In the genomic region with DNA sequence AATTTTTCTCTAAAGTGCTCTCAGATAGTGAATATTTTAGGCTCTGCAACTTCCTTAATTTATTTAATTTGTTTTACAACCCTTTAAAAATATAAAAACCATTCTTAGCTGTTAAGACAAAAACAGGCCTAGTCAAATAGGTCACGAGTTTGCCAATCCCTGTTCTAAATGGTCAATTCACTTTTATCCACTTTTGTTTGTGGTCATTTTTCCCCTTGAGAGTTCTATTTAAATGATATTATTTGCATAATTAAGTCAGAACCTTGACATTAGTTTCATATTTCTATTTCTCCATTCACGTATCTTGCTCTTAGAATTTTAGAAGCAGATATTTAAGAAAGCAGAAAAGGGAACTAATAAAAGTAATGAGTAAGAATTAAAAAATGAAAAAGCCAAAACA, we compare ENCODE assay signal across 23 cellular contexts. TPM values are rescaled to one million over a fixed set of nuclear protein-coding genes. Genes with fewer than 3 reads are reported as not detected.
DNase-seq lines count a peak whose midpoint lies in the region; ATAC-seq, FAIRE-seq and TF ChIP-seq lines count a peak whose summit lies in the region.
"Had no signal": no experiment of that assay in that cellular context is flagged by ENCODE, and none has a peak within 500 bp of the region (broad histone marks: within the 10 kb centered on the region; RNA-seq: fewer than 3 reads in every experiment).

No MANE protein-coding gene starts in this region.

- no peak overlapping the region for H3K27ac ChIP-seq in CD4-positive, CD25-positive, alpha-beta regulatory T cell (ENCODE audit: insufficient read depth, low read length, poor library complexity, severe bottlenecking)
- H3K27ac ChIP-seq in breast epithelium = no peak overlapping the region
- no peak overlapping the region for H3K27ac ChIP-seq in vagina
- H3K27ac ChIP-seq: left lung, transverse colon had no signal

- no peak for DNase-seq in CD4-positive, CD25-positive, alpha-beta regulatory T cell
- DNase-seq in GM19239 (ENCODE audit: insufficient read length, low spot score) = no peak
- no peak for DNase-seq in neural crest cell (ENCODE audit: low read depth, low spot score)
- DNase-seq in breast epithelium (ENCODE audit: low spot score in 2 of 2) = no peak
- DNase-seq in dermis blood vessel endothelial cell = no peak
- DNase-seq in vagina (ENCODE audit: extremely low spot score in 2 of 2) = no peak
- DNase-seq: activated CD4-positive, alpha-beta T cell treated with anti-CD3 and anti-CD28 coated beads, Interleukin-2, amount 50 U/mL, for 1 hour; C1 segment of cervical spinal cord; central memory CD4-positive, alpha-beta T cell; left lung; naive thymus-derived CD4-positive, alpha-beta T cell; NCI-H1048; NCI-H187; NCI-H524 treated with DMSO at 0.1 percent for 48 hours; NK-92 treated with Interleukin-12 subunit alpha and Interleukin-12 subunit beta, amount 100 ng/mL, for 24 hours; occipital lobe; Peyer's patch; SIG-M5; SW 1271; transverse colon had no signal

- TF ChIP-seq CTCF in neural crest cell (conservative IDR thresholded peaks at IDR 0.05) = no peak
- no peak for TF ChIP-seq CTCF in breast epithelium (IDR thresholded peaks at IDR 0.05)
- no peak for TF ChIP-seq CTCF in vagina (IDR thresholded peaks at IDR 0.05)

- H3K9me3 Mint-ChIP-seq in CD4-positive, CD25-positive, alpha-beta regulatory T cell = no peaks in the 10 kb centered on the region
- no peaks in the 10 kb centered on the region for H3K9me3 Mint-ChIP-seq in activated T-helper 17 cell treated with anti-CD3 and anti-CD28 coated beads, Interleukin-2, amount 50 U/mL, for 72 hours
- no peaks in the 10 kb centered on the region for H3K9me3 Mint-ChIP-seq in neural crest cell
- H3K9me3 Mint-ChIP-seq: activated naive CD4-positive, alpha-beta T cell treated with anti-CD3 and anti-CD28 coated beads, Interleukin-2, amount 50 U/mL, for 72 hours; naive thymus-derived CD4-positive, alpha-beta T cell had no signal

- H3K36me3 ChIP-seq in CD4-positive, CD25-positive, alpha-beta regulatory T cell (ENCODE audit: control insufficient read depth, insufficient read depth, low read length) = no peaks in the 10 kb centered on the region
- H3K36me3 ChIP-seq in breast epithelium (no peaks in the 10 kb centered on the region), vagina (no peaks in the 10 kb centered on the region)
- H3K36me3 ChIP-seq: left lung, Peyer's patch, transverse colon had no signal

- H3K4me1 ChIP-seq in CD4-positive, CD25-positive, alpha-beta regulatory T cell (ENCODE audit: control insufficient read depth, insufficient read depth, low read length, poor library complexity, severe bottlenecking) = peaks cover 29% of the 10 kb centered on the region
- H3K4me1 ChIP-seq in breast epithelium (peaks cover 0 to 2% of the 10 kb centered on the region in 2 donors), vagina (peaks cover 55% of the 10 kb centered on the region)

- H3K27ac Mint-ChIP-seq in CD4-positive, CD25-positive, alpha-beta regulatory T cell = peak overlapping the region; percentile 22 to 66 (median 57)
- no peak overlapping the region for H3K27ac Mint-ChIP-seq in activated T-helper 17 cell treated with anti-CD3 and anti-CD28 coated beads, Interleukin-2, amount 50 U/mL, for 72 hours
- no peak overlapping the region for H3K27ac Mint-ChIP-seq in neural crest cell (ENCODE audit: unreplicated experiment)

- intact Hi-C loops in breast epithelium (cut with DNase I; ENCODE audit: low total_unique reads) (no loop called here), vagina (cut with DNase I) (no loop called here)

- H3K4me3 Mint-ChIP-seq in CD4-positive, CD25-positive, alpha-beta regulatory T cell = peak overlapping the region; percentile 26 to 94 (median 70)
- peak overlapping the region; percentile 9 for H3K4me3 Mint-ChIP-seq in activated T-helper 17 cell treated with anti-CD3 and anti-CD28 coated beads, Interleukin-2, amount 50 U/mL, for 72 hours
- peak overlapping the region; percentile 34 for H3K4me3 Mint-ChIP-seq in neural crest cell

- H3K27me3 ChIP-seq in CD4-positive, CD25-positive, alpha-beta regulatory T cell (ENCODE audit: control insufficient read depth, insufficient read depth, low read length) = no peaks in the 10 kb centered on the region
- H3K27me3 ChIP-seq in breast epithelium (no peaks in the 10 kb centered on the region), vagina (no peaks in the 10 kb centered on the region)
- H3K27me3 ChIP-seq: left lung, Peyer's patch, transverse colon had no signal

- peaks cover 33 to 51% (median 47%) of the 10 kb centered on the region in 4 donors for H3K4me1 Mint-ChIP-seq in CD4-positive, CD25-positive, alpha-beta regulatory T cell
- peaks cover 24% of the 10 kb centered on the region for H3K4me1 Mint-ChIP-seq in activated T-helper 17 cell treated with anti-CD3 and anti-CD28 coated beads, Interleukin-2, amount 50 U/mL, for 72 hours
- H3K4me1 Mint-ChIP-seq in neural crest cell = peaks cover 45% of the 10 kb centered on the region

- TF ChIP-seq POLR2A in breast epithelium (IDR thresholded peaks at IDR 0.05) = no peak
- no peak for TF ChIP-seq POLR2A in vagina (IDR thresholded peaks at IDR 0.05)

- H3K4me3 ChIP-seq in CD4-positive, CD25-positive, alpha-beta regulatory T cell (ENCODE audit: low read depth, low read length) = no peak overlapping the region
- no peak overlapping the region for H3K4me3 ChIP-seq in breast epithelium
- no peak overlapping the region for H3K4me3 ChIP-seq in vagina
- H3K4me3 ChIP-seq: left lung, Peyer's patch, transverse colon had no signal

- no peak for ATAC-seq in CD4-positive, CD25-positive, alpha-beta regulatory T cell (ENCODE audit: low read depth in 2 of 2)
- ATAC-seq in activated T-helper 17 cell treated with anti-CD3 and anti-CD28 coated beads, Interleukin-2, amount 50 U/mL, for 72 hours (replicated peaks) = no peak
- ATAC-seq: activated naive CD4-positive, alpha-beta T cell treated with anti-CD3 and anti-CD28 coated beads, Interleukin-2, amount 50 U/mL, for 72 hours; left lung; naive thymus-derived CD4-positive, alpha-beta T cell had no signal

- H3K9me3 ChIP-seq in CD4-positive, CD25-positive, alpha-beta regulatory T cell (ENCODE audit: control insufficient read depth in 2 of 2, low read length in 2 of 2) = no peaks in the 10 kb centered on the region
- H3K9me3 ChIP-seq in breast epithelium (no peaks in the 10 kb centered on the region), vagina (no peaks in the 10 kb centered on the region)
- H3K9me3 ChIP-seq: left lung, Peyer's patch, transverse colon had no signal

- FAIRE-seq in GM19239 (lab: Jason Lieb, UNC) = peak; percentile 23
- FAIRE-seq: GM12891 had no signal

- peaks cover 5% of the 10 kb centered on the region for H3K36me3 Mint-ChIP-seq in CD4-positive, CD25-positive, alpha-beta regulatory T cell
- H3K36me3 Mint-ChIP-seq in activated T-helper 17 cell treated with anti-CD3 and anti-CD28 coated beads, Interleukin-2, amount 50 U/mL, for 72 hours (ENCODE audit: low read depth) = peaks cover 5% of the 10 kb centered on the region
- H3K36me3 Mint-ChIP-seq in neural crest cell (ENCODE audit: low read depth) = no peaks in the 10 kb centered on the region

- H3K27me3 Mint-ChIP-seq in CD4-positive, CD25-positive, alpha-beta regulatory T cell = no peaks in the 10 kb centered on the region
- H3K27me3 Mint-ChIP-seq in activated T-helper 17 cell treated with anti-CD3 and anti-CD28 coated beads, Interleukin-2, amount 50 U/mL, for 72 hours = no peaks in the 10 kb centered on the region
- H3K27me3 Mint-ChIP-seq in neural crest cell (ENCODE audit: low read depth) = no peaks in the 10 kb centered on the region
- H3K27me3 Mint-ChIP-seq: naive thymus-derived CD4-positive, alpha-beta T cell had no signal

RNA-seq across cellular contexts. Expression of a gene that starts 4.0 kb away (rescaled TPM):
- total RNA-seq in CD4-positive, CD25-positive, alpha-beta regulatory T cell = 77.3 TPM
- 10 to 100 TPM; 21.1 to 60.4 (median 44.0) TPM for polyA plus RNA-seq in CD4-positive, CD25-positive, alpha-beta regulatory T cell
- 10 to 100 TPM; 37.5 to 39.7 TPM for total RNA-seq in activated T-helper 17 cell treated with anti-CD3 and anti-CD28 coated beads, Interleukin-2, amount 50 U/mL, for 72 hours
- total RNA-seq in neural crest cell = 64.7 and 66.4 TPM in 2 replicates
- total RNA-seq in breast epithelium = 100 to 1,000 TPM; 156 to 205 (median 188) TPM
- 244 and 318 TPM in 2 replicates for total RNA-seq in dermis blood vessel endothelial cell
- total RNA-seq in vagina = 132 TPM

RNA-seq across cellular contexts. Expression of a gene that starts 29.8 kb away (rescaled TPM):
- total RNA-seq in CD4-positive, CD25-positive, alpha-beta regulatory T cell = 111 TPM
- polyA plus RNA-seq in CD4-positive, CD25-positive, alpha-beta regulatory T cell = 100 to 1,000 TPM in 3 of 4 donors, 10 to 100 TPM in 1; 91.9 to 128 (median 104) TPM
- total RNA-seq in activated T-helper 17 cell treated with anti-CD3 and anti-CD28 coated beads, Interleukin-2, amount 50 U/mL, for 72 hours = 100 to 1,000 TPM; 262 to 288 TPM
- total RNA-seq in neural crest cell (232 and 239 TPM in 2 replicates), breast epithelium (10 to 100 TPM; 53.9 to 65.3 (median 54.1) TPM), dermis blood vessel endothelial cell (102 and 147 TPM in 2 replicates), vagina (38.1 TPM)

RNA-seq across cellular contexts. Expression of a gene that starts 30.0 kb away (rescaled TPM):
- 22.7 TPM for total RNA-seq in CD4-positive, CD25-positive, alpha-beta regulatory T cell
- polyA plus RNA-seq in CD4-positive, CD25-positive, alpha-beta regulatory T cell = 10 to 100 TPM; 80.9 to 96.4 (median 85.7) TPM
- total RNA-seq in activated T-helper 17 cell treated with anti-CD3 and anti-CD28 coated beads, Interleukin-2, amount 50 U/mL, for 72 hours = 10 to 100 TPM; 28.8 to 59.9 TPM
- 52.9 and 55.4 TPM in 2 replicates for total RNA-seq in neural crest cell
- total RNA-seq in breast epithelium = 10 to 100 TPM; 21.4 to 36.3 (median 25.2) TPM
- total RNA-seq in dermis blood vessel endothelial cell = 71.6 and 155 TPM in 2 replicates
- total RNA-seq in vagina = 14.5 TPM

Comparison
In these comparisons a context has a peak if more than half of its experiments do, and no peak if none do; other contexts are left out.
1. H3K27ac Mint-ChIP-seq: peak in CD4-positive, CD25-positive, alpha-beta regulatory T cell (3 of 3); none in activated T-helper 17 cell treated with anti-CD3 and anti-CD28 coated beads, Interleukin-2, amount 50 U/mL, for 72 hours (single experiment) and neural crest cell (single experiment).
2. H3K4me3 Mint-ChIP-seq: peak in every context shown above with its lines; median percentile 70 in CD4-positive, CD25-positive, alpha-beta regulatory T cell; 34 in neural crest cell; 9 in activated T-helper 17 cell treated with anti-CD3 and anti-CD28 coated beads, Interleukin-2, amount 50 U/mL, for 72 hours.